8 cellular contexts compared by ENCODE assay signal in genomic region chr2:196167666-196168065, GRCh38. TPM values are rescaled to one million over a fixed set of nuclear protein-coding genes. Genes with fewer than 3 reads are reported as not detected.
DNase-seq lines count a peak whose midpoint lies in the region; ATAC-seq and TF ChIP-seq lines count a peak whose summit lies in the region.

No MANE protein-coding gene starts in this region.

- H3K27ac Mint-ChIP-seq in T-helper 2 cell treated with Interferon-gamma antibody and Interleukin-4, amounts not matched to agents 5 μg/mL and 100 μg/mL, for 36 hours, result peak overlapping the region; percentile 84
- peak overlapping the region; percentile 62 for H3K27ac Mint-ChIP-seq in endothelial cell (ENCODE audit: unreplicated experiment)
- peak overlapping the region; percentile 96 for H3K27ac Mint-ChIP-seq in stimulated activated memory B cell treated with anti-CD40 and anti-IgM and Interleukin-4, amounts not matched to agents 10 μg/mL and 1 μg/mL and 100 μg/mL, for 72 hours

- H3K4me3 ChIP-seq in RWPE2 (ENCODE audit: severe bottlenecking), result no peak overlapping the region

- no peak for ATAC-seq in RWPE2 (ENCODE audit: low read depth)
- no peak for ATAC-seq in stimulated activated memory B cell treated with anti-CD40 and anti-IgM and Interleukin-4, amounts not matched to agents 10 μg/mL and 1 μg/mL and 100 μg/mL, for 72 hours

- H3K9me3 Mint-ChIP-seq in T-helper 2 cell treated with Interferon-gamma antibody and Interleukin-4, amounts not matched to agents 5 μg/mL and 100 μg/mL, for 36 hours, result no peaks in the 10 kb centered on the region
- H3K9me3 Mint-ChIP-seq in endothelial cell (ENCODE audit: unreplicated experiment), result no peaks in the 10 kb centered on the region
- H3K9me3 Mint-ChIP-seq in stimulated activated memory B cell treated with anti-CD40 and anti-IgM and Interleukin-4, amounts not matched to agents 10 μg/mL and 1 μg/mL and 100 μg/mL, for 72 hours, result no peaks in the 10 kb centered on the region

- peak overlapping the region; percentile 96 for H3K4me3 Mint-ChIP-seq in T-helper 2 cell treated with Interferon-gamma antibody and Interleukin-4, amounts not matched to agents 5 μg/mL and 100 μg/mL, for 36 hours
- no peak overlapping the region for H3K4me3 Mint-ChIP-seq in endothelial cell (ENCODE audit: unreplicated experiment)
- peak overlapping the region; percentile 78 for H3K4me3 Mint-ChIP-seq in stimulated activated memory B cell treated with anti-CD40 and anti-IgM and Interleukin-4, amounts not matched to agents 10 μg/mL and 1 μg/mL and 100 μg/mL, for 72 hours

- H3K36me3 Mint-ChIP-seq in T-helper 2 cell treated with Interferon-gamma antibody and Interleukin-4, amounts not matched to agents 5 μg/mL and 100 μg/mL, for 36 hours (ENCODE audit: low read depth), result peaks cover 66% of the 10 kb centered on the region
- H3K36me3 Mint-ChIP-seq in endothelial cell (ENCODE audit: low read depth, unreplicated experiment), result peaks cover 4% of the 10 kb centered on the region
- peaks cover 68% of the 10 kb centered on the region for H3K36me3 Mint-ChIP-seq in stimulated activated memory B cell treated with anti-CD40 and anti-IgM and Interleukin-4, amounts not matched to agents 10 μg/mL and 1 μg/mL and 100 μg/mL, for 72 hours

- no peak for DNase-seq in T-helper 2 cell treated with Interferon-gamma antibody and Interleukin-4, amounts not matched to agents 5 μg/mL and 100 μg/mL, for 36 hours (ENCODE audit: low spot score)
- no peak for DNase-seq in T-helper 2 cell
- DNase-seq in RWPE2 (ENCODE audit: low spot score), result no peak
- no peak for DNase-seq in endothelial cell (ENCODE audit: low spot score)
- DNase-seq in NCI-H748 (lab: John Stamatoyannopoulos, UW; ENCODE audit: unreplicated experiment), result no peak
- DNase-seq in kidney glomerular epithelial cell (lab: John Stamatoyannopoulos, UW), result no peak
- no peak for DNase-seq in NCI-H1694 (lab: John Stamatoyannopoulos, UW)

- H3K27me3 ChIP-seq in RWPE2 (ENCODE audit: insufficient read depth, poor library complexity, severe bottlenecking), result no peaks in the 10 kb centered on the region

- peaks cover 38% of the 10 kb centered on the region for H3K4me1 ChIP-seq in RWPE2 (ENCODE audit: insufficient read depth, poor library complexity, severe bottlenecking)

- TF ChIP-seq CTCF in RWPE2 (IDR thresholded peaks at IDR 0.05; ENCODE audit: poor library complexity, severe bottlenecking), result no peak
- TF ChIP-seq CTCF in endothelial cell (IDR thresholded peaks at IDR 0.05; ENCODE audit: unreplicated experiment), result no peak

- peaks cover 6% of the 10 kb centered on the region for H3K36me3 ChIP-seq in RWPE2 (ENCODE audit: low read depth)

- peak overlapping the region; percentile 79 for H3K27ac ChIP-seq in RWPE2 (ENCODE audit: poor library complexity, severe bottlenecking)

- no peaks in the 10 kb centered on the region for H3K27me3 Mint-ChIP-seq in T-helper 2 cell treated with Interferon-gamma antibody and Interleukin-4, amounts not matched to agents 5 μg/mL and 100 μg/mL, for 36 hours (ENCODE audit: low read depth)
- H3K27me3 Mint-ChIP-seq in endothelial cell (ENCODE audit: unreplicated experiment), result no peaks in the 10 kb centered on the region
- H3K27me3 Mint-ChIP-seq in stimulated activated memory B cell treated with anti-CD40 and anti-IgM and Interleukin-4, amounts not matched to agents 10 μg/mL and 1 μg/mL and 100 μg/mL, for 72 hours, result no peaks in the 10 kb centered on the region

- peaks cover 37% of the 10 kb centered on the region for H3K4me1 Mint-ChIP-seq in T-helper 2 cell treated with Interferon-gamma antibody and Interleukin-4, amounts not matched to agents 5 μg/mL and 100 μg/mL, for 36 hours (ENCODE audit: low read depth)
- peaks cover 25% of the 10 kb centered on the region for H3K4me1 Mint-ChIP-seq in endothelial cell (ENCODE audit: unreplicated experiment)
- H3K4me1 Mint-ChIP-seq in stimulated activated memory B cell treated with anti-CD40 and anti-IgM and Interleukin-4, amounts not matched to agents 10 μg/mL and 1 μg/mL and 100 μg/mL, for 72 hours, result peaks cover 49% of the 10 kb centered on the region

- no peaks in the 10 kb centered on the region for H3K9me3 ChIP-seq in RWPE2 (ENCODE audit: severe bottlenecking)

RNA-seq across cellular contexts. Expression of gene STK17B, which starts 3.7 kb away (rescaled TPM):
- 7.9 TPM for total RNA-seq in endothelial cell (ENCODE audit: unreplicated experiment)
